ENCODE assay signal across 11 cellular contexts in the genomic region with DNA sequence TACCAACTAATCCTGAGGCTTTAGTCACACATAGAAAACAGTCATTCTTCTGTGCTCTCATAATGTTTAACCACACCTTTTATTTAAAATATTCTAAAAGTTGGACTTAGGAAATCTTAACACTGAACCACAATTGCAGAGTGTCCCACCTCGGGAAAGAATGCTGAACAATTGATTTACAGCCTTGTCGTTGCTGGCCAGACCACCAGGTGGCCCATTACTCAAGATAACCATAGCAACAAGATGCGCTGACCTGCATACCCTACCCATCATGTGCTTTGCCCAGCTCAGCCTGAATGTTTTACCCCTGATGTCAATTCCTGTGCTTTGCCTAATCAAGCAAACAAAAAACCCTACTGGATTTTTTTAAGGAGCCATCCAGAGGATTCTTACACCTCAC.
DNase-seq lines count a peak whose midpoint lies in the region; ATAC-seq and TF ChIP-seq lines count a peak whose summit lies in the region.
"Had no signal": no experiment of that assay in that cellular context is flagged by ENCODE, and none has a peak within 500 bp of the region (broad histone marks: within the 10 kb centered on the region; RNA-seq: fewer than 3 reads in every experiment).

No MANE protein-coding gene starts in this region.

- H2AFZ ChIP-seq in GM23248, result 0 out of 2 replicates have a peak overlapping the region, but pooled peaks have one; percentile 42

- no TSS peak for BruUV-seq in A673 (replicated peaks; lab: Mats Ljungman, UMichigan)

- no peak overlapping the region for H3K9ac ChIP-seq in GM23248

- H3K27me3 ChIP-seq in A673 (replicated peaks; ENCODE audit: insufficient read depth, low read depth, low read length, poor library complexity) (no peaks in the 10 kb centered on the region), GM23248 (replicated peaks; ENCODE audit: insufficient read depth) (no peaks in the 10 kb centered on the region), SJCRH30 (no peaks in the 10 kb centered on the region)

- 18 to 27% methylated on average over 3 of the region's 3 CpGs for WGBS in GM23248 (ENCODE audit: low coverage in 1 of 2, low lambda C conversion rate in 2 of 2, missing lambda C conversion rate in 2 of 2), 2 experiments

- no peaks in the 10 kb centered on the region for H3K79me2 ChIP-seq in GM23248 (ENCODE audit: insufficient read depth)

- H3K4me3 ChIP-seq in A673 (ENCODE audit: low read depth, low read length, poor library complexity, severe bottlenecking) (no peak overlapping the region), GM23248 (no peak overlapping the region), SJCRH30 (no peak overlapping the region)

- H3K4me3 Mint-ChIP-seq in glutamatergic neuron (ENCODE audit: unreplicated experiment), result no peak overlapping the region
- H3K4me3 Mint-ChIP-seq in stimulated activated memory B cell treated with anti-CD40 and anti-IgM and Interleukin-4, amounts not matched to agents 10 μg/mL and 1 μg/mL and 100 μg/mL, for 72 hours, result no peak overlapping the region

- POLR2A ChIA-PET in A673 (lab: Charles Lee; ENCODE audit: low non-redundant PET), result interaction anchor here (0.6 kb wide), 1 partner anchor 111 kb away, joined by 3 read pairs; no protein-coding TSS in a partner anchor

- H3K27ac Mint-ChIP-seq in glutamatergic neuron (ENCODE audit: unreplicated experiment), result no peak overlapping the region
- H3K27ac Mint-ChIP-seq in stimulated activated memory B cell treated with anti-CD40 and anti-IgM and Interleukin-4, amounts not matched to agents 10 μg/mL and 1 μg/mL and 100 μg/mL, for 72 hours, result no peak overlapping the region

- H3K27ac ChIP-seq in A673 (ENCODE audit: low read depth, low read length, poor library complexity, severe bottlenecking), result no peak overlapping the region
- H3K27ac ChIP-seq in GM23248, result no peak overlapping the region; the same call in 1 of the 2 replicates
- no peak overlapping the region for H3K27ac ChIP-seq in SJCRH30

- no peaks in the 10 kb centered on the region for H3K36me3 ChIP-seq in A673 (ENCODE audit: insufficient read depth, low read length, poor library complexity, severe bottlenecking)
- no peaks in the 10 kb centered on the region for H3K36me3 ChIP-seq in GM23248 (ENCODE audit: low read depth)
- no peaks in the 10 kb centered on the region for H3K36me3 ChIP-seq in SJCRH30

- H3K9me2 ChIP-seq in GM23248 (ENCODE audit: insufficient read depth), result no peaks in the 10 kb centered on the region

- no peaks in the 10 kb centered on the region for H3K36me3 Mint-ChIP-seq in glutamatergic neuron (ENCODE audit: unreplicated experiment)
- H3K36me3 Mint-ChIP-seq in stimulated activated memory B cell treated with anti-CD40 and anti-IgM and Interleukin-4, amounts not matched to agents 10 μg/mL and 1 μg/mL and 100 μg/mL, for 72 hours, result no peaks in the 10 kb centered on the region

- no peaks in the 10 kb centered on the region for H3K4me1 Mint-ChIP-seq in glutamatergic neuron (ENCODE audit: low read depth, unreplicated experiment)
- no peaks in the 10 kb centered on the region for H3K4me1 Mint-ChIP-seq in stimulated activated memory B cell treated with anti-CD40 and anti-IgM and Interleukin-4, amounts not matched to agents 10 μg/mL and 1 μg/mL and 100 μg/mL, for 72 hours

- in situ Hi-C loops in GM23248 (cut with MboI), result no loop called here

- CTCF ChIA-PET in A673 (lab: Charles Lee), result no interaction called here

- ATAC-seq in HG03139 (IDR thresholded peaks at IDR 0.05; ENCODE audit: unreplicated experiment) (no peak), GM18867 (IDR thresholded peaks at IDR 0.05; ENCODE audit: unreplicated experiment) (no peak), HG03097 (IDR thresholded peaks at IDR 0.05; ENCODE audit: low FRiP score, unreplicated experiment) (no peak)
- no peak for ATAC-seq in stimulated activated memory B cell treated with anti-CD40 and anti-IgM and Interleukin-4, amounts not matched to agents 10 μg/mL and 1 μg/mL and 100 μg/mL, for 72 hours

- no peaks in the 10 kb centered on the region for H3K27me3 Mint-ChIP-seq in glutamatergic neuron (ENCODE audit: unreplicated experiment)
- no peaks in the 10 kb centered on the region for H3K27me3 Mint-ChIP-seq in stimulated activated memory B cell treated with anti-CD40 and anti-IgM and Interleukin-4, amounts not matched to agents 10 μg/mL and 1 μg/mL and 100 μg/mL, for 72 hours

- no peaks in the 10 kb centered on the region for H3K9me3 ChIP-seq in A673 (ENCODE audit: low read depth, low read length, poor library complexity, severe bottlenecking)
- H3K9me3 ChIP-seq in GM23248 (ENCODE audit: low read depth), result no peaks in the 10 kb centered on the region
- H3K9me3 ChIP-seq in SJCRH30 (replicated peaks), result no peaks in the 10 kb centered on the region

- H3K9me3 Mint-ChIP-seq in glutamatergic neuron (ENCODE audit: unreplicated experiment), result no peaks in the 10 kb centered on the region
- H3K9me3 Mint-ChIP-seq in stimulated activated memory B cell treated with anti-CD40 and anti-IgM and Interleukin-4, amounts not matched to agents 10 μg/mL and 1 μg/mL and 100 μg/mL, for 72 hours, result no peaks in the 10 kb centered on the region

- no peak overlapping the region for H3K4me2 ChIP-seq in GM23248 (ENCODE audit: unreplicated experiment)

- no peaks in the 10 kb centered on the region for H4K20me1 ChIP-seq in GM23248 (ENCODE audit: insufficient read depth)

- TF ChIP-seq CTCF in A673 (conservative IDR thresholded peaks at IDR 0.05; ENCODE audit: low read depth, low read length) (peak; percentile 47), glutamatergic neuron (IDR thresholded peaks at IDR 0.05; ENCODE audit: partially characterized antibody, unreplicated experiment) (peak; percentile 81)

- no peaks in the 10 kb centered on the region; the same call in 1 of the 2 replicates for H3F3A ChIP-seq in GM23248 (ENCODE audit: insufficient read depth)

- H3K4me1 ChIP-seq in A673 (ENCODE audit: insufficient read depth, low read length, poor library complexity, severe bottlenecking) (no peaks in the 10 kb centered on the region), GM23248 (ENCODE audit: insufficient read depth) (peaks cover 24% of the 10 kb centered on the region), SJCRH30 (no peaks in the 10 kb centered on the region)

- peak; percentile 29 for DNase-seq in A673 (ENCODE audit: low spot score)
- DNase-seq in GM23248, result peak; percentile 39
- DNase-seq in SJCRH30, result peak; percentile 44 to 61
- peak; percentile 58 for DNase-seq in glutamatergic neuron
- DNase-seq: activated CD4-positive, CD25-positive, alpha-beta regulatory T cell; anterior cingulate cortex; NCI-H1105 had no signal

- intact Hi-C loops in A673 (cut with micrococcal nuclease; ENCODE audit: unreplicated experiment), result no loop called here
